In genomic region chr18:32803571-32803970, GRCh38 we compare ENCODE assay signal across 1 cellular context.
TF ChIP-seq lines count a peak whose summit lies in the region.

No MANE protein-coding gene starts in this region.

TF ChIP-seq in HepG2, 621 proteins besides CTCF, POLR2A, EP300 and RAD21 (continues in another document):
- TF ChIP-seq MYNN (CRISPR knock-in tag; IDR thresholded peaks at IDR 0.05; ENCODE audit: low read depth), result no peak
- peak; percentile 80; the same call in 1 of the 2 replicates for TF ChIP-seq NCOA1 (CRISPR knock-in tag; IDR thresholded peaks at IDR 0.05)
- no peak for TF ChIP-seq ZNF563 (CRISPR knock-in tag; IDR thresholded peaks at IDR 0.05)
- peak; percentile 86 for TF ChIP-seq FOSL2 (CRISPR knock-in tag; IDR thresholded peaks at IDR 0.05)
- TF ChIP-seq JUND (CRISPR knock-in tag; IDR thresholded peaks at IDR 0.05), result peak; percentile 90
- no peak for TF ChIP-seq NFIB (CRISPR knock-in tag; IDR thresholded peaks at IDR 0.05; ENCODE audit: borderline replicate concordance)
- TF ChIP-seq PCBP2 (optimal IDR thresholded peaks at IDR 0.05; ENCODE audit: low read depth, low read length, poor library complexity, severe bottlenecking), result no peak
- no peak for TF ChIP-seq ZNF576 (CRISPR knock-in tag; IDR thresholded peaks at IDR 0.05)
- TF ChIP-seq REXO4 (CRISPR knock-in tag; IDR thresholded peaks at IDR 0.05; ENCODE audit: borderline replicate concordance), result no peak
- TF ChIP-seq CSRNP1 (CRISPR knock-in tag; IDR thresholded peaks at IDR 0.05), result peak; percentile 25; the same call in 1 of the 2 replicates
- TF ChIP-seq RCOR2 (CRISPR knock-in tag; IDR thresholded peaks at IDR 0.05), result peak; percentile 71; the same call in 1 of the 2 replicates
- TF ChIP-seq LRRFIP1 (CRISPR knock-in tag; conservative IDR thresholded peaks at IDR 0.05), result no peak
- peak; percentile 92 for TF ChIP-seq NR2F2 (IDR thresholded peaks at IDR 0.05; ENCODE audit: borderline replicate concordance, low read depth)
- peak; percentile 70; the same call in 1 of the 2 replicates for TF ChIP-seq PRDM15 (CRISPR knock-in tag; IDR thresholded peaks at IDR 0.05)
- no peak for TF ChIP-seq NCOA5 (CRISPR knock-in tag; IDR thresholded peaks at IDR 0.05)
- 0 out of 2 replicates have a peak, but pooled peaks have one; percentile 46 for TF ChIP-seq ZNF800 (CRISPR knock-in tag; IDR thresholded peaks at IDR 0.05)
- TF ChIP-seq ZNF737 (CRISPR knock-in tag; IDR thresholded peaks at IDR 0.05; ENCODE audit: borderline replicate concordance), result no peak
- no peak for TF ChIP-seq MZF1 (CRISPR knock-in tag; IDR thresholded peaks at IDR 0.05; ENCODE audit: borderline replicate concordance)
- TF ChIP-seq IKZF5 (CRISPR knock-in tag; IDR thresholded peaks at IDR 0.05), result peak; percentile 76; the same call in 1 of the 2 replicates
- TF ChIP-seq MTF1 (CRISPR knock-in tag; IDR thresholded peaks at IDR 0.05), result no peak
- TF ChIP-seq NONO (IDR thresholded peaks at IDR 0.05), result no peak
- no peak for TF ChIP-seq NONO (CRISPR knock-in tag; conservative IDR thresholded peaks at IDR 0.05)
- no peak for TF ChIP-seq ZNF317 (CRISPR knock-in tag; IDR thresholded peaks at IDR 0.05)
- peak; percentile 95 for TF ChIP-seq THRA (CRISPR knock-in tag; IDR thresholded peaks at IDR 0.05; ENCODE audit: borderline replicate concordance)
- no peak for TF ChIP-seq ZNF572 (CRISPR knock-in tag; IDR thresholded peaks at IDR 0.05)
- TF ChIP-seq CREB3 (CRISPR knock-in tag; IDR thresholded peaks at IDR 0.05), result no peak
- no peak for TF ChIP-seq MAFK (conservative IDR thresholded peaks at IDR 0.05 in 1 of 2, IDR thresholded peaks at IDR 0.05 in 1 of 2; ENCODE audit: low read length in 2 of 2)
- TF ChIP-seq TAF1 (CRISPR knock-in tag; IDR thresholded peaks at IDR 0.05), result peak; percentile 42; the same call in 1 of the 2 replicates
- TF ChIP-seq ZNF207 (IDR thresholded peaks at IDR 0.05; ENCODE audit: borderline replicate concordance), result no peak
- TF ChIP-seq ZSCAN25 (CRISPR knock-in tag; IDR thresholded peaks at IDR 0.05), result 0 out of 2 replicates have a peak, but pooled peaks have one; percentile 42
- peak; percentile 11; the same call in 1 of the 2 replicates for TF ChIP-seq CREB1 (IDR thresholded peaks at IDR 0.05)
- TF ChIP-seq CREB1 (CRISPR knock-in tag; IDR thresholded peaks at IDR 0.05), result peak; percentile 79
- TF ChIP-seq ZBTB34 (CRISPR knock-in tag; IDR thresholded peaks at IDR 0.05), result peak; percentile 52; the same call in 1 of the 2 replicates
- no peak for TF ChIP-seq ZNF879 (CRISPR knock-in tag; IDR thresholded peaks at IDR 0.05)
- no peak for TF ChIP-seq ZBTB46 (CRISPR knock-in tag; IDR thresholded peaks at IDR 0.05; ENCODE audit: borderline replicate concordance)
- TF ChIP-seq RNF2 (conservative IDR thresholded peaks at IDR 0.05; ENCODE audit: low read depth), result no peak
- no peak for TF ChIP-seq ZFP62 (CRISPR knock-in tag; IDR thresholded peaks at IDR 0.05)
- TF ChIP-seq CREM (IDR thresholded peaks at IDR 0.05), result peak; percentile 93
- no peak for TF ChIP-seq CREM (CRISPR knock-in tag; IDR thresholded peaks at IDR 0.05)
- no peak for TF ChIP-seq ZSCAN20 (CRISPR knock-in tag; IDR thresholded peaks at IDR 0.05; ENCODE audit: borderline replicate concordance)
- TF ChIP-seq CBX5 (CRISPR knock-in tag; IDR thresholded peaks at IDR 0.05; ENCODE audit: borderline replicate concordance), result no peak; the same call in 1 of the 2 replicates
- no peak for TF ChIP-seq RFX3 (CRISPR knock-in tag; IDR thresholded peaks at IDR 0.05)
- no peak; the same call in 1 of the 2 replicates for TF ChIP-seq GFI1 (CRISPR knock-in tag; IDR thresholded peaks at IDR 0.05; ENCODE audit: borderline replicate concordance)
- TF ChIP-seq ZNF569 (CRISPR knock-in tag; IDR thresholded peaks at IDR 0.05; ENCODE audit: borderline replicate concordance), result no peak
- TF ChIP-seq MAF1 (CRISPR knock-in tag; IDR thresholded peaks at IDR 0.05; ENCODE audit: borderline replicate concordance), result no peak
- TF ChIP-seq FOXP1 (IDR thresholded peaks at IDR 0.05), result no peak; the same call in 1 of the 2 replicates
- peak; percentile 88 for TF ChIP-seq FOXP1 (CRISPR knock-in tag; IDR thresholded peaks at IDR 0.05)
- no peak for TF ChIP-seq ZNF431 (CRISPR knock-in tag; IDR thresholded peaks at IDR 0.05; ENCODE audit: borderline replicate concordance, low read depth)
- TF ChIP-seq ZNF343 (CRISPR knock-in tag; IDR thresholded peaks at IDR 0.05), result no peak
